ENCODE assay signal across 12 cellular contexts in genomic region chr20:63782051-63782471, GRCh38.
DNase-seq lines count a peak whose midpoint lies in the region; ATAC-seq and TF ChIP-seq lines count a peak whose summit lies in the region.
"Had no signal": no experiment of that assay in that cellular context is flagged by ENCODE, and none has a peak within 500 bp of the region (broad histone marks: within the 10 kb centered on the region; RNA-seq: fewer than 3 reads in every experiment).

No MANE protein-coding gene starts in this region.

- peak; percentile 25 for TF ChIP-seq CTCF in GM12865 (IDR thresholded peaks at IDR 0.05; ENCODE audit: insufficient read depth, low read depth, low read length, missing control alignments)

- ATAC-seq in GM19324 (IDR thresholded peaks at IDR 0.05; ENCODE audit: low FRiP score, unreplicated experiment) (no peak), GM21825 (IDR thresholded peaks at IDR 0.05; ENCODE audit: unreplicated experiment) (no peak), GM19467 (IDR thresholded peaks at IDR 0.05; ENCODE audit: unreplicated experiment) (no peak)

- peak; percentile 83 for DNase-seq in GM12865 (ENCODE audit: low read depth)
- peak; percentile 82 for DNase-seq in RPMI8226
- peak; percentile 10 for DNase-seq in activated effector memory CD4-positive, alpha-beta T cell treated with Interleukin-2 at 50 U/mL for 16 hours
- DNase-seq in stimulated activated CD4-positive, alpha-beta T cell treated with anti-CD3 and anti-CD28 coated beads, Interleukin-1b, Interleukin-23, amount 100 ng/mL, for 48 hours = peak; percentile 20
- DNase-seq in NCI-H510A treated with DMSO at 0.1 percent for 48 hours (lab: John Stamatoyannopoulos, UW) = no peak
- DNase-seq: activated CD4-positive, CD25-positive, alpha-beta regulatory T cell treated with anti-CD3 and anti-CD28 coated beads, Interleukin-2, amount 50 U/mL, for 72 hours; EL; hypothalamus; NCI-H774 had no signal

- no peak overlapping the region for H3K4me3 ChIP-seq in GM12865 (ENCODE audit: low read depth, low read length)
